Comparison of ENCODE assay signal across 11 cellular contexts in genomic region chr2:241358470-241358869, GRCh38. TPM values are rescaled to one million over a fixed set of nuclear protein-coding genes. Genes with fewer than 3 reads are reported as not detected.
DNase-seq lines count a peak whose midpoint lies in the region; ATAC-seq, FAIRE-seq and TF ChIP-seq lines count a peak whose summit lies in the region.
"Had no signal": no experiment of that assay in that cellular context is flagged by ENCODE, and none has a peak within 500 bp of the region (broad histone marks: within the 10 kb centered on the region; RNA-seq: fewer than 3 reads in every experiment).

No MANE protein-coding gene starts in this region.

- H3K27me3 Mint-ChIP-seq in activated CD8-positive, alpha-beta T cell treated with anti-CD3 and anti-CD28 coated beads for 36 hours, result no peaks in the 10 kb centered on the region
- no peaks in the 10 kb centered on the region for H3K27me3 Mint-ChIP-seq in activated CD8-positive, alpha-beta T cell treated with anti-CD3 and anti-CD28 coated beads, Interleukin-2, amount 10 ng/mL, durations not matched to agents 7 days and 5 days (ENCODE audit: low read depth)
- no peaks in the 10 kb centered on the region for H3K27me3 Mint-ChIP-seq in stimulated activated naive B cell treated with anti-CD40 and anti-IgM and Interleukin-4, amounts not matched to agents 10 μg/mL and 1 μg/mL and 100 μg/mL, for 72 hours

- no peaks in the 10 kb centered on the region for H3K36me3 ChIP-seq in colonic mucosa

- H3K4me1 Mint-ChIP-seq in activated CD8-positive, alpha-beta T cell treated with anti-CD3 and anti-CD28 coated beads for 36 hours (ENCODE audit: low read depth), result peaks cover 22% of the 10 kb centered on the region
- peaks cover 26% of the 10 kb centered on the region for H3K4me1 Mint-ChIP-seq in activated CD8-positive, alpha-beta T cell treated with anti-CD3 and anti-CD28 coated beads, Interleukin-2, amount 10 ng/mL, durations not matched to agents 7 days and 5 days (ENCODE audit: low read depth)
- peaks cover 43 to 74% of the 10 kb centered on the region in 2 donors for H3K4me1 Mint-ChIP-seq in stimulated activated naive B cell treated with anti-CD40 and anti-IgM and Interleukin-4, amounts not matched to agents 10 μg/mL and 1 μg/mL and 100 μg/mL, for 72 hours

- POLR2A ChIA-PET in activated CD8-positive, alpha-beta T cell treated with anti-CD3 and anti-CD28 coated beads for 36 hours (lab: Charles Lee), result interaction anchor here (0.7 to 2.5 kb wide), 5 partner anchors 9 to 201 kb away, joined by 3 to 11 read pairs (median 4); partner anchors contain the start of genes HDLBP and SEPTIN2
- POLR2A ChIA-PET in activated CD8-positive, alpha-beta T cell treated with anti-CD3 and anti-CD28 coated beads, Interleukin-2, amount 10 ng/mL, durations not matched to agents 7 days and 5 days (lab: Charles Lee), result interaction anchor here (0.6 to 0.7 kb wide), 2 partner anchors 42 to 737 kb away, joined by 3 read pairs; partner anchors contain the start of gene SEPTIN2

- peaks cover 6% of the 10 kb centered on the region for H3K4me1 ChIP-seq in colonic mucosa

- CTCF ChIA-PET in activated CD8-positive, alpha-beta T cell treated with anti-CD3 and anti-CD28 coated beads for 36 hours (lab: Charles Lee), result no interaction called here
- CTCF ChIA-PET in activated CD8-positive, alpha-beta T cell treated with anti-CD3 and anti-CD28 coated beads, Interleukin-2, amount 10 ng/mL, durations not matched to agents 7 days and 5 days (lab: Charles Lee), result no interaction called here

- FAIRE-seq in H54 (lab: Jason Lieb, UNC), result no peak

- TF ChIP-seq CTCF in activated CD8-positive, alpha-beta T cell treated with anti-CD3 and anti-CD28 coated beads for 36 hours (IDR thresholded peaks at IDR 0.05), result no peak
- TF ChIP-seq CTCF in colonic mucosa (IDR thresholded peaks at IDR 0.05), result no peak

- intact Hi-C loops in activated CD8-positive, alpha-beta T cell treated with anti-CD3 and anti-CD28 coated beads for 36 hours (cut with micrococcal nuclease), result no loop called here
- intact Hi-C loops in colonic mucosa (cut with DNase I), result no loop called here

- no peaks in the 10 kb centered on the region for H3K9me3 ChIP-seq in colonic mucosa

- no peaks in the 10 kb centered on the region for H3K9me3 Mint-ChIP-seq in activated CD8-positive, alpha-beta T cell treated with anti-CD3 and anti-CD28 coated beads for 36 hours
- no peaks in the 10 kb centered on the region for H3K9me3 Mint-ChIP-seq in activated CD8-positive, alpha-beta T cell treated with anti-CD3 and anti-CD28 coated beads, Interleukin-2, amount 10 ng/mL, durations not matched to agents 7 days and 5 days (ENCODE audit: insufficient read depth)
- no peaks in the 10 kb centered on the region for H3K9me3 Mint-ChIP-seq in stimulated activated naive B cell treated with anti-CD40 and anti-IgM and Interleukin-4, amounts not matched to agents 10 μg/mL and 1 μg/mL and 100 μg/mL, for 72 hours
- H3K9me3 Mint-ChIP-seq: GM23338 had no signal

- H3K4me3 ChIP-seq in colonic mucosa, result peak overlapping the region; percentile 92
- H3K4me3 ChIP-seq: GM23338 had no signal

- H3K36me3 Mint-ChIP-seq in activated CD8-positive, alpha-beta T cell treated with anti-CD3 and anti-CD28 coated beads for 36 hours (ENCODE audit: low read depth), result peaks cover 9% of the 10 kb centered on the region
- H3K36me3 Mint-ChIP-seq in activated CD8-positive, alpha-beta T cell treated with anti-CD3 and anti-CD28 coated beads, Interleukin-2, amount 10 ng/mL, durations not matched to agents 7 days and 5 days (ENCODE audit: low read depth), result peaks cover 15% of the 10 kb centered on the region
- H3K36me3 Mint-ChIP-seq in stimulated activated naive B cell treated with anti-CD40 and anti-IgM and Interleukin-4, amounts not matched to agents 10 μg/mL and 1 μg/mL and 100 μg/mL, for 72 hours, result peaks cover 6 to 24% of the 10 kb centered on the region in 2 donors

- peak overlapping the region in 1 of 2 donors; percentile 55 for H3K9ac ChIP-seq in colonic mucosa (ENCODE audit: low read depth in 2 of 2, low read length in 2 of 2)

- H3K27ac Mint-ChIP-seq in activated CD8-positive, alpha-beta T cell treated with anti-CD3 and anti-CD28 coated beads for 36 hours, result no peak overlapping the region
- H3K27ac Mint-ChIP-seq in activated CD8-positive, alpha-beta T cell treated with anti-CD3 and anti-CD28 coated beads, Interleukin-2, amount 10 ng/mL, durations not matched to agents 7 days and 5 days, result no peak overlapping the region
- H3K27ac Mint-ChIP-seq in stimulated activated naive B cell treated with anti-CD40 and anti-IgM and Interleukin-4, amounts not matched to agents 10 μg/mL and 1 μg/mL and 100 μg/mL, for 72 hours, result peak overlapping the region; percentile 72
- H3K27ac Mint-ChIP-seq: GM23338 had no signal

- H3K4me3 Mint-ChIP-seq in activated CD8-positive, alpha-beta T cell treated with anti-CD3 and anti-CD28 coated beads for 36 hours, result peak overlapping the region; percentile 27
- no peak overlapping the region for H3K4me3 Mint-ChIP-seq in activated CD8-positive, alpha-beta T cell treated with anti-CD3 and anti-CD28 coated beads, Interleukin-2, amount 10 ng/mL, durations not matched to agents 7 days and 5 days
- peak overlapping the region; percentile 16 to 47 for H3K4me3 Mint-ChIP-seq in stimulated activated naive B cell treated with anti-CD40 and anti-IgM and Interleukin-4, amounts not matched to agents 10 μg/mL and 1 μg/mL and 100 μg/mL, for 72 hours
- H3K4me3 Mint-ChIP-seq: GM23338 had no signal

- no peak for ATAC-seq in activated CD8-positive, alpha-beta T cell treated with anti-CD3 and anti-CD28 coated beads for 36 hours
- ATAC-seq in activated CD8-positive, alpha-beta T cell treated with anti-CD3 and anti-CD28 coated beads, Interleukin-2, amount 10 ng/mL, durations not matched to agents 7 days and 5 days, result no peak
- ATAC-seq in HG03520 (IDR thresholded peaks at IDR 0.05; ENCODE audit: unreplicated experiment), result peak; percentile 28
- ATAC-seq in stimulated activated naive B cell treated with anti-CD40 and anti-IgM and Interleukin-4, amounts not matched to agents 10 μg/mL and 1 μg/mL and 100 μg/mL, for 72 hours (replicated peaks), result peak; percentile 66 to 72
- ATAC-seq: GM23338 had no signal

- peak overlapping the region; percentile 90 for H3K27ac ChIP-seq in colonic mucosa
- H3K27ac ChIP-seq: 22Rv1 had no signal

- DNase-seq in activated CD8-positive, alpha-beta T cell treated with anti-CD3 and anti-CD28 coated beads for 36 hours, result no peak
- DNase-seq in activated CD8-positive, alpha-beta T cell treated with anti-CD3 and anti-CD28 coated beads, Interleukin-2, amount 10 ng/mL, durations not matched to agents 7 days and 5 days, result no peak
- no peak for DNase-seq in colonic mucosa
- DNase-seq in stimulated activated naive B cell treated with anti-CD40 and anti-IgM and Interleukin-4, amounts not matched to agents 10 μg/mL and 1 μg/mL and 100 μg/mL, for 72 hours, result peak; percentile 39
- DNase-seq in NCI-H524 treated with DMSO at 0.1 percent for 48 hours (lab: John Stamatoyannopoulos, UW), result no peak
- DNase-seq in H54 (ENCODE audit: insufficient read length, low spot score), result no peak
- no peak for DNase-seq in NCI-H69 (lab: John Stamatoyannopoulos, UW)
- DNase-seq: NCI-H446 had no signal

- no peak for TF ChIP-seq POLR2A in H54 (IDR thresholded peaks at IDR 0.05; ENCODE audit: low read depth, low read length)

- H3K27me3 ChIP-seq in colonic mucosa, result no peaks in the 10 kb centered on the region

RNA-seq across cellular contexts. Expression of gene FARP2, which starts 2.4 kb away (rescaled TPM):
- 10 to 100 TPM; 31.9 to 32.8 TPM for total RNA-seq in activated CD8-positive, alpha-beta T cell treated with anti-CD3 and anti-CD28 coated beads for 36 hours
- 10 to 100 TPM; 19.3 to 22.7 TPM for total RNA-seq in activated CD8-positive, alpha-beta T cell treated with anti-CD3 and anti-CD28 coated beads, Interleukin-2, amount 10 ng/mL, durations not matched to agents 7 days and 5 days
- total RNA-seq in colonic mucosa, result 100 to 1,000 TPM; 107 to 122 TPM

RNA-seq across cellular contexts. Expression of gene SEPTIN2, which starts 42.7 kb away (rescaled TPM):
- total RNA-seq in activated CD8-positive, alpha-beta T cell treated with anti-CD3 and anti-CD28 coated beads for 36 hours, result 100 to 1,000 TPM; 210 to 211 TPM
- 100 to 1,000 TPM; 247 TPM for total RNA-seq in activated CD8-positive, alpha-beta T cell treated with anti-CD3 and anti-CD28 coated beads, Interleukin-2, amount 10 ng/mL, durations not matched to agents 7 days and 5 days
- 100 to 1,000 TPM; 196 to 244 TPM for total RNA-seq in colonic mucosa

RNA-seq across cellular contexts. Expression of gene HDLBP, which starts 43.0 kb away (rescaled TPM):
- total RNA-seq in activated CD8-positive, alpha-beta T cell treated with anti-CD3 and anti-CD28 coated beads for 36 hours, result 100 to 1,000 TPM; 259 to 266 TPM
- total RNA-seq in activated CD8-positive, alpha-beta T cell treated with anti-CD3 and anti-CD28 coated beads, Interleukin-2, amount 10 ng/mL, durations not matched to agents 7 days and 5 days, result 100 to 1,000 TPM; 186 to 187 TPM
- 100 to 1,000 TPM; 483 to 625 TPM for total RNA-seq in colonic mucosa

Comparison
In these comparisons a context has a peak if more than half of its experiments do, and no peak if none do; other contexts are left out.
1. ATAC-seq: peak in HG03520 (single experiment) and stimulated activated naive B cell treated with anti-CD40 and anti-IgM and Interleukin-4, amounts not matched to agents 10 μg/mL and 1 μg/mL and 100 μg/mL, for 72 hours (2 of 2); none in activated CD8-positive, alpha-beta T cell treated with anti-CD3 and anti-CD28 coated beads for 36 hours (single experiment) and activated CD8-positive, alpha-beta T cell treated with anti-CD3 and anti-CD28 coated beads, Interleukin-2, amount 10 ng/mL, durations not matched to agents 7 days and 5 days (single experiment).